ENCODE assay signal across 24 cellular contexts in genomic region chr6:7820288-7820835, GRCh38.
A peak's percentile ranks its signal among the peaks of the same experiment; 100 is the strongest.
DNase-seq lines count a peak whose midpoint lies in the region; ATAC-seq, FAIRE-seq and TF ChIP-seq lines count a peak whose summit lies in the region.
"Had no signal": no experiment of that assay in that cellular context is flagged by ENCODE, and none has a peak within 500 bp of the region (broad histone marks: within the 10 kb centered on the region; RNA-seq: fewer than 3 reads in every experiment).

No MANE protein-coding gene starts in this region.

- H3K4me1 ChIP-seq in K562 (replicated peaks in 1 of 2; ENCODE audit: control insufficient read depth in 2 of 2, insufficient read depth in 2 of 2, low read length in 2 of 2) = no peaks in the 10 kb centered on the region
- no peaks in the 10 kb centered on the region for H3K4me1 ChIP-seq in neuronal stem cell (ENCODE audit: control insufficient read depth in 2 of 2, insufficient read depth in 1 of 2, low read depth in 1 of 2, low read length in 2 of 2)
- no peaks in the 10 kb centered on the region for H3K4me1 ChIP-seq in trophoblast cell (ENCODE audit: control insufficient read depth in 1 of 2, insufficient read depth in 2 of 2, low read length in 2 of 2)
- H3K4me1 ChIP-seq: BE2C had no signal

- H4K12ac ChIP-seq in trophoblast cell (ENCODE audit: low read depth, low read length) = no peak overlapping the region

- H3K79me2 ChIP-seq in K562 (ENCODE audit: control insufficient read depth, insufficient read depth, low read length) (no peaks in the 10 kb centered on the region), trophoblast cell (ENCODE audit: control insufficient read depth, insufficient read depth, low read length, poor library complexity) (no peaks in the 10 kb centered on the region)

- FAIRE-seq in K562 (lab: Jason Lieb, UNC) = no peak
- FAIRE-seq: A204.1, GM12891, GM19239 had no signal

- no peak overlapping the region for H4K8ac ChIP-seq in neuronal stem cell (ENCODE audit: low read depth, low read length)
- H4K8ac ChIP-seq in trophoblast cell (ENCODE audit: low read depth, low read length) = no peak overlapping the region

- no peak for TF ChIP-seq RAD21 in K562 (CRISPR knock-in tag; conservative IDR thresholded peaks at IDR 0.05 in 1 of 2, IDR thresholded peaks at IDR 0.05 in 1 of 2)

- no TSS peak for BruUV-seq in K562 (replicated peaks; lab: Mats Ljungman, UMichigan)

- TF ChIP-seq CTCF in K562 (IDR thresholded peaks at IDR 0.05 in 2 of 3, conservative IDR thresholded peaks at IDR 0.05 in 1 of 3; ENCODE audit: insufficient read depth in 2 of 3, low read depth in 1 of 3, low read length in 3 of 3) (no peak), GM10248 (IDR thresholded peaks at IDR 0.05; ENCODE audit: control extremely low read depth, extremely low read depth, low read depth, missing control alignments) (no peak)

- H3K9ac ChIP-seq in K562 (ENCODE audit: insufficient read depth in 1 of 2, low read depth in 2 of 2, low read length in 2 of 2) = no peak overlapping the region
- H3K9ac ChIP-seq in neuronal stem cell (ENCODE audit: low read depth, low read length, poor library complexity) = no peak overlapping the region
- no peak overlapping the region for H3K9ac ChIP-seq in trophoblast cell (ENCODE audit: low read length)
- H3K9ac ChIP-seq: BLaER1 had no signal

- H3K4me3 ChIP-seq in K562 = no peak overlapping the region
- no peak overlapping the region for H3K4me3 ChIP-seq in neuronal stem cell (ENCODE audit: low read length in 2 of 2)
- H3K4me3 ChIP-seq in trophoblast cell (ENCODE audit: low read depth, low read length) = no peak overlapping the region
- H3K4me3 ChIP-seq: BLaER1 had no signal

- H2BK12ac ChIP-seq in neuronal stem cell (ENCODE audit: low read length) = no peak overlapping the region
- H2BK12ac ChIP-seq in trophoblast cell (ENCODE audit: low read length) = no peak overlapping the region

- H3K23ac ChIP-seq in neuronal stem cell (ENCODE audit: low read depth, low read length, poor library complexity) = no peak overlapping the region
- H3K23ac ChIP-seq in trophoblast cell (ENCODE audit: low read length) = no peak overlapping the region

- WGBS in K562 (ENCODE audit: insufficient coverage, low coverage, missing lambda C conversion rate) = 1% methylated on average over 9 of the region's 9 CpGs
- WGBS in neuronal stem cell (ENCODE audit: extremely low coverage in 2 of 2, insufficient read length in 2 of 2, insufficient replicate concordance in 1 of 2), 2 donors = no CpG with 5 or more reads among the region's 9 CpGs
- WGBS in trophoblast cell (ENCODE audit: extremely low coverage, insufficient coverage, insufficient read length) = no CpG with 5 or more reads among the region's 9 CpGs

- H2AFZ ChIP-seq in K562 (ENCODE audit: low read depth, low read length) = no peak overlapping the region
- H2AFZ ChIP-seq in neuronal stem cell (ENCODE audit: low read length) = no peak overlapping the region
- H2AFZ ChIP-seq in trophoblast cell (ENCODE audit: insufficient read depth, low read length, poor library complexity) = no peak overlapping the region

- H2AK5ac ChIP-seq in neuronal stem cell (ENCODE audit: low read depth, low read length) (no peak overlapping the region), trophoblast cell (ENCODE audit: low read length) (no peak overlapping the region)

- TF ChIP-seq POLR2A in K562 (conservative IDR thresholded peaks at IDR 0.05) = no peak

- POLR2A ChIA-PET in K562 (lab: Yijun Ruan, JAX) = interaction anchor here (0.6 to 1.5 kb wide), 2 partner anchors 10 to 31 kb away, joined by 4 to 5 read pairs; no protein-coding TSS in a partner anchor
- POLR2A ChIA-PET in GM10248 (lab: Yijun Ruan, JAX) = no interaction called here

- ATAC-seq in K562 (no peak), HG03442 (IDR thresholded peaks at IDR 0.05; ENCODE audit: unreplicated experiment) (no peak)
- no peak for ATAC-seq in activated CD4-positive, CD25-positive, alpha-beta regulatory T cell treated with anti-CD3 and anti-CD28 coated beads, Interleukin-2, amount 50 U/mL, for 24 hours

- no peak for TF ChIP-seq EP300 in K562 (IDR thresholded peaks at IDR 0.05; ENCODE audit: low read length)

- no peaks in the 10 kb centered on the region for H3K79me1 ChIP-seq in neuronal stem cell (ENCODE audit: low read depth, low read length)
- no peaks in the 10 kb centered on the region for H3K79me1 ChIP-seq in trophoblast cell (ENCODE audit: low read length)

- H3K27ac ChIP-seq in K562 (ENCODE audit: extremely low read depth, low read depth, low read length) (no peak overlapping the region), neuronal stem cell (replicated peaks; ENCODE audit: low read length) (no peak overlapping the region), trophoblast cell (ENCODE audit: low read depth, low read length) (no peak overlapping the region)
- H3K27ac ChIP-seq: BLaER1 had no signal

- no peaks in the 10 kb centered on the region for H4K20me1 ChIP-seq in K562 (replicated peaks; ENCODE audit: control insufficient read depth, insufficient read depth, low read length)
- H4K20me1 ChIP-seq: BLaER1 had no signal

- H3K4ac ChIP-seq in neuronal stem cell (ENCODE audit: low read length) (no peak overlapping the region), trophoblast cell (ENCODE audit: low read depth, low read length) (no peak overlapping the region)

- in situ Hi-C loops in K562 (cut with MboI) = no loop called here

- H2BK120ac ChIP-seq in neuronal stem cell (ENCODE audit: low read depth, low read length) (no peak overlapping the region), trophoblast cell (ENCODE audit: insufficient read depth, low read length, poor library complexity) (no peak overlapping the region)

- H3K9me1 ChIP-seq in K562 (ENCODE audit: control insufficient read depth, insufficient read depth, low read length) = no peaks in the 10 kb centered on the region

- H3K18ac ChIP-seq in neuronal stem cell (ENCODE audit: low read length) (peak overlapping the region; percentile 53), trophoblast cell (ENCODE audit: low read length) (no peak overlapping the region)

- CTCF ChIA-PET in K562 (lab: Yijun Ruan, JAX; ENCODE audit: low intra/inter-chr PET ratio) (no interaction called here), GM10248 (lab: Yijun Ruan, JAX) (no interaction called here)

- H3K14ac ChIP-seq in neuronal stem cell (ENCODE audit: low read length) (no peak overlapping the region), trophoblast cell (ENCODE audit: low read length) (no peak overlapping the region)

- no peaks in the 10 kb centered on the region for H3K9me3 ChIP-seq in K562 (replicated peaks; ENCODE audit: control insufficient read depth, insufficient read depth, low read depth, low read length)
- H3K9me3 ChIP-seq in neuronal stem cell (replicated peaks in 1 of 2; ENCODE audit: control insufficient read depth in 2 of 2, insufficient read depth in 1 of 2, low read depth in 1 of 2, low read length in 2 of 2) = no peaks in the 10 kb centered on the region
- H3K9me3 ChIP-seq in trophoblast cell (ENCODE audit: insufficient read depth, low read depth, low read length) = no peaks in the 10 kb centered on the region
- H3K9me3 ChIP-seq: BE2C, BLaER1 had no signal

- H2BK5ac ChIP-seq in neuronal stem cell (ENCODE audit: low read length) (no peak overlapping the region), trophoblast cell (ENCODE audit: low read depth, low read length, poor library complexity) (no peak overlapping the region)

- DNase-seq in K562 (ENCODE audit: extremely low read depth in 1 of 4, low spot score in 3 of 4) (no peak), neuronal stem cell (ENCODE audit: low spot score) (no peak), trophoblast cell (peak; percentile 76 to 83), GM10248 (ENCODE audit: extremely low spot score) (no peak)
- DNase-seq: 8988T; ACHN; BE2C; C1 segment of cervical spinal cord; CD4-positive, alpha-beta memory T cell; CD4-positive, CD25-positive, alpha-beta regulatory T cell; CD8-positive, alpha-beta memory T cell; COR-L47; DMS 273 treated with DMSO at 0.1 percent for 48 hours; DMS153; DMS53; DMS79; DND-41; GDM1 had no signal

- H3K36me3 ChIP-seq in K562 (ENCODE audit: control insufficient read depth, insufficient read depth, low read length) (no peaks in the 10 kb centered on the region), neuronal stem cell (replicated peaks in 1 of 2; ENCODE audit: control insufficient read depth in 2 of 2, insufficient read depth in 2 of 2, low read length in 2 of 2) (no peaks in the 10 kb centered on the region), trophoblast cell (ENCODE audit: control insufficient read depth in 1 of 2, insufficient read depth in 2 of 2, low read length in 2 of 2) (no peaks in the 10 kb centered on the region)
- H3K36me3 ChIP-seq: BE2C, BLaER1 had no signal

- H4K91ac ChIP-seq in neuronal stem cell (ENCODE audit: low read depth, low read length, poor library complexity) = no peak overlapping the region
- H4K91ac ChIP-seq in trophoblast cell (ENCODE audit: low read depth, low read length) = no peak overlapping the region

- no peak overlapping the region for H3K4me2 ChIP-seq in K562 (ENCODE audit: insufficient read depth, low read length)
- H3K4me2 ChIP-seq in neuronal stem cell (ENCODE audit: insufficient read depth, low read length, poor library complexity, severe bottlenecking) = no peak overlapping the region
- H3K4me2 ChIP-seq in trophoblast cell (ENCODE audit: low read length) = no peak overlapping the region
- H3K4me2 ChIP-seq: BLaER1 had no signal

- H3K27me3 ChIP-seq in K562 (ENCODE audit: control insufficient read depth in 2 of 2, insufficient read depth in 2 of 2, low read length in 2 of 2) (peaks cover 32 to 50% of the 10 kb centered on the region in 2 experiments), neuronal stem cell (ENCODE audit: control insufficient read depth in 3 of 3, insufficient read depth in 3 of 3, low read depth in 1 of 3, low read length in 3 of 3) (peaks cover 0 to 18% (median 0%) of the 10 kb centered on the region in 3 experiments), trophoblast cell (ENCODE audit: insufficient read depth, low read length) (no peaks in the 10 kb centered on the region)
- H3K27me3 ChIP-seq: BE2C, BLaER1 had no signal

- H2BK15ac ChIP-seq in neuronal stem cell (ENCODE audit: low read length) = no peak overlapping the region

- intact Hi-C loops in K562 (cut with micrococcal nuclease) = no loop called here

TF ChIP-seq in K562, 482 proteins besides CTCF, POLR2A, EP300 and RAD21 (continues in another document):
- no peak for TF ChIP-seq FOSL1 (tag; conservative IDR thresholded peaks at IDR 0.05)
- TF ChIP-seq USF1 (CRISPR knock-in tag; IDR thresholded peaks at IDR 0.05) = peak; percentile 50

Comparison
In these comparisons a context has a peak if more than half of its experiments do, and no peak if none do; other contexts are left out.
1. DNase-seq: peak in trophoblast cell (2 of 2); none in K562 (0 of 4), neuronal stem cell (single experiment) and GM10248 (single experiment).